In genomic region chr12:44441155-44441554, GRCh38 we compare ENCODE assay signal across 20 cellular contexts.
DNase-seq lines count a peak whose midpoint lies in the region; ATAC-seq and TF ChIP-seq lines count a peak whose summit lies in the region.
"Had no signal": no experiment of that assay in that cellular context is flagged by ENCODE, and none has a peak within 500 bp of the region (broad histone marks: within the 10 kb centered on the region; RNA-seq: fewer than 3 reads in every experiment).

No MANE protein-coding gene starts in this region.

- no peaks in the 10 kb centered on the region; the same call in 1 of the 2 replicates for H3K27me3 ChIP-seq in HAP-1 (ENCODE audit: low read depth)
- H3K27me3 ChIP-seq: gastrocnemius medialis, upper lobe of left lung had no signal

- H3K9me3 ChIP-seq in HAP-1: no peaks in the 10 kb centered on the region
- H3K9me3 ChIP-seq: gastrocnemius medialis, upper lobe of left lung had no signal

- peak; percentile 30 for DNase-seq in GM20000 (ENCODE audit: low spot score)
- no peak for DNase-seq in progenitor cell of endocrine pancreas (ENCODE audit: low spot score, unreplicated experiment)
- DNase-seq in HAP-1 (ENCODE audit: low spot score in 2 of 2): no peak
- DNase-seq in AG20443 (ENCODE audit: low spot score): no peak
- DNase-seq in AG08396 (ENCODE audit: low spot score): no peak
- DNase-seq: activated naive CD4-positive, alpha-beta T cell treated with anti-CD3 and anti-CD28 coated beads, Interleukin-2, amount 10 ng/mL, durations not matched to agents 7 days and 5 days; cortex of kidney; gastrocnemius medialis; Karpas-422; naive thymus-derived CD4-positive, alpha-beta T cell; NCI-H226; NK-92 treated with Interleukin-12 subunit alpha and Interleukin-12 subunit beta, amount 100 ng/mL, for 24 hours; posterior cingulate gyrus; stimulated activated naive CD8-positive, alpha-beta T cell treated with anti-CD3 and anti-CD28 coated beads, Interleukin-15, Interleukin-2, amounts not matched to agents 100 U/mL and 50 U/mL, for 24 hours; upper lobe of left lung had no signal

- H3K27ac Mint-ChIP-seq in progenitor cell of endocrine pancreas: no peak overlapping the region
- H3K27ac Mint-ChIP-seq: activated naive CD4-positive, alpha-beta T cell treated with anti-CD3 and anti-CD28 coated beads, Interleukin-2, amount 10 ng/mL, durations not matched to agents 7 days and 5 days; naive thymus-derived CD4-positive, alpha-beta T cell; T-helper 2 cell treated with Interferon-gamma antibody and Interleukin-4, amounts not matched to agents 5 μg/mL and 100 μg/mL, for 36 hours had no signal

- ATAC-seq in GM18502 (IDR thresholded peaks at IDR 0.05; ENCODE audit: poor library complexity, unreplicated experiment): peak; percentile 85
- ATAC-seq in HG02798 (IDR thresholded peaks at IDR 0.05; ENCODE audit: poor library complexity, unreplicated experiment): peak; percentile 47
- peak; percentile 60 for ATAC-seq in HG03558 (IDR thresholded peaks at IDR 0.05; ENCODE audit: extremely low read depth, unreplicated experiment)
- ATAC-seq: gastrocnemius medialis; naive thymus-derived CD4-positive, alpha-beta T cell; stimulated activated naive CD8-positive, alpha-beta T cell treated with anti-CD3 and anti-CD28 coated beads, Interleukin-15, Interleukin-2, amounts not matched to agents 100 U/mL and 50 U/mL, for 24 hours had no signal

- no peak overlapping the region for H3K4me3 Mint-ChIP-seq in progenitor cell of endocrine pancreas (ENCODE audit: low read depth)
- H3K4me3 Mint-ChIP-seq: activated naive CD4-positive, alpha-beta T cell treated with anti-CD3 and anti-CD28 coated beads, Interleukin-2, amount 10 ng/mL, durations not matched to agents 7 days and 5 days; naive thymus-derived CD4-positive, alpha-beta T cell; T-helper 2 cell treated with Interferon-gamma antibody and Interleukin-4, amounts not matched to agents 5 μg/mL and 100 μg/mL, for 36 hours had no signal

- TF ChIP-seq CTCF in GM20000 (IDR thresholded peaks at IDR 0.05; ENCODE audit: extremely low read depth, missing control alignments) (no peak), progenitor cell of endocrine pancreas (IDR thresholded peaks at IDR 0.05; ENCODE audit: unreplicated experiment) (no peak)

- no peaks in the 10 kb centered on the region for H3K36me3 ChIP-seq in HAP-1 (replicated peaks)
- H3K36me3 ChIP-seq: gastrocnemius medialis, upper lobe of left lung had no signal

- H3K4me1 ChIP-seq in HAP-1: no peaks in the 10 kb centered on the region
- H3K4me1 ChIP-seq: gastrocnemius medialis, upper lobe of left lung had no signal

- H3K9me3 Mint-ChIP-seq in progenitor cell of endocrine pancreas (ENCODE audit: low read depth): no peaks in the 10 kb centered on the region
- H3K9me3 Mint-ChIP-seq: activated naive CD4-positive, alpha-beta T cell treated with anti-CD3 and anti-CD28 coated beads, Interleukin-2, amount 10 ng/mL, durations not matched to agents 7 days and 5 days; naive thymus-derived CD4-positive, alpha-beta T cell; T-helper 2 cell treated with Interferon-gamma antibody and Interleukin-4, amounts not matched to agents 5 μg/mL and 100 μg/mL, for 36 hours had no signal

- H3K4me1 Mint-ChIP-seq in progenitor cell of endocrine pancreas (ENCODE audit: low read depth): peaks cover 12% of the 10 kb centered on the region
- H3K4me1 Mint-ChIP-seq: activated naive CD4-positive, alpha-beta T cell treated with anti-CD3 and anti-CD28 coated beads, Interleukin-2, amount 10 ng/mL, durations not matched to agents 7 days and 5 days; naive thymus-derived CD4-positive, alpha-beta T cell had no signal

- no peaks in the 10 kb centered on the region for H3K27me3 Mint-ChIP-seq in progenitor cell of endocrine pancreas
- H3K27me3 Mint-ChIP-seq: activated naive CD4-positive, alpha-beta T cell treated with anti-CD3 and anti-CD28 coated beads, Interleukin-2, amount 10 ng/mL, durations not matched to agents 7 days and 5 days had no signal

- H3K4me3 ChIP-seq in HAP-1: no peak overlapping the region
- H3K4me3 ChIP-seq: gastrocnemius medialis, lung, upper lobe of left lung had no signal

- H3K36me3 Mint-ChIP-seq in progenitor cell of endocrine pancreas (ENCODE audit: insufficient read depth): no peaks in the 10 kb centered on the region
- H3K36me3 Mint-ChIP-seq: activated naive CD4-positive, alpha-beta T cell treated with anti-CD3 and anti-CD28 coated beads, Interleukin-2, amount 10 ng/mL, durations not matched to agents 7 days and 5 days; naive thymus-derived CD4-positive, alpha-beta T cell had no signal

- in situ Hi-C loops in HAP-1 (cut with MboI; ENCODE audit: low sequenced_read_pairs): no loop called here
